9 cellular contexts compared by ENCODE assay signal in the genomic region with DNA sequence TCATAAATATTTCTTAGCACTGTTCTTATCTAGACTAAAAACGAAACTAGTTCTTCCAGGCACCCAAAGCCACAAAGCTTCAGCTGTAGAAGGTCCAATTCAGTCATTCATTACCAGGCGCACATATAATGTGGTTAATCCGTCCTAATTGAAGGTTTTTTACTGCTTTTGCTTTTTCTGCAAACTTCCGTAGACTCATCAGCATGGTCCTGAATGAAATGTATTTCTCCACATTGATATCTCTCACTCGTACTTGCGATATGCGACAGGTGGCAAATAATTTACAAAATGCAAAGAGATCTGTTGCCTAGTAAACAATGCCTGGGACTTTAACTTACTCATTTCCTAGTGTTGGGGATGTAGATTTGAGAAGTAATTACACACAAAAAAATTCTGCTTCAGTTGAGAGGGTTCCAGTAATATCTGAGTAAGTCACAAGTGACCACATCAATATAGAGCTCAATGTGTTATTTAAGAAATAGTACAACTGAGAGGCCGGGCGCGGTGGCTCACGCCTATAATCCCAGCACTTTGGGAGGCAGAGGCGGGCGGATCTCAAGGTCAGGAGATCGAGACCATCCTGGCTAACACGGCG.
DNase-seq lines count a peak whose midpoint lies in the region; ATAC-seq and TF ChIP-seq lines count a peak whose summit lies in the region.
"Had no signal": no experiment of that assay in that cellular context is flagged by ENCODE, and none has a peak within 500 bp of the region (broad histone marks: within the 10 kb centered on the region; RNA-seq: fewer than 3 reads in every experiment).

No MANE protein-coding gene starts in this region.

- no peaks in the 10 kb centered on the region for H3K27me3 Mint-ChIP-seq in glutamatergic neuron (ENCODE audit: unreplicated experiment)

- DNase-seq in right lobe of liver (no peak), NCI-H1048 (lab: John Stamatoyannopoulos, UW) (no peak), glutamatergic neuron (no peak), LoVo (ENCODE audit: low spot score) (no peak), AG20443 (ENCODE audit: low spot score) (no peak)

- intact Hi-C loops in right lobe of liver (cut with DNase I), result no loop called here

- H3K36me3 Mint-ChIP-seq in glutamatergic neuron (ENCODE audit: unreplicated experiment), result no peaks in the 10 kb centered on the region

- H3K27me3 ChIP-seq in OCI-LY1 (ENCODE audit: insufficient read depth, low read length), result no peaks in the 10 kb centered on the region
- H3K27me3 ChIP-seq in right lobe of liver, result no peaks in the 10 kb centered on the region

- no peak for TF ChIP-seq CTCF in OCI-LY1 (IDR thresholded peaks at IDR 0.05; ENCODE audit: low read length)
- no peak for TF ChIP-seq CTCF in right lobe of liver (IDR thresholded peaks at IDR 0.05)
- no peak for TF ChIP-seq CTCF in glutamatergic neuron (IDR thresholded peaks at IDR 0.05; ENCODE audit: partially characterized antibody, unreplicated experiment)

- TF ChIP-seq POLR2A in right lobe of liver (IDR thresholded peaks at IDR 0.05), result no peak

- no peaks in the 10 kb centered on the region for H3K79me2 ChIP-seq in OCI-LY1 (ENCODE audit: insufficient read depth, low read length)

- no peaks in the 10 kb centered on the region for H3K9me2 ChIP-seq in OCI-LY1 (ENCODE audit: low read depth, low read length)

- peak overlapping the region; percentile 51 for H2AFZ ChIP-seq in OCI-LY1 (ENCODE audit: low read length)

- no peak overlapping the region for H3K27ac Mint-ChIP-seq in glutamatergic neuron (ENCODE audit: unreplicated experiment)

- peaks cover 58% of the 10 kb centered on the region for H3K4me1 ChIP-seq in OCI-LY1 (ENCODE audit: insufficient read depth, low read length, severe bottlenecking)
- H3K4me1 ChIP-seq in right lobe of liver, result no peaks in the 10 kb centered on the region

- no peaks in the 10 kb centered on the region for H4K20me1 ChIP-seq in OCI-LY1 (ENCODE audit: insufficient read depth, low read length)

- peak overlapping the region; percentile 49 for H3K4me3 ChIP-seq in OCI-LY1 (ENCODE audit: low read depth, low read length, poor library complexity, severe bottlenecking)
- peak overlapping the region in 2 of 3 donors; percentile 13 to 24 for H3K4me3 ChIP-seq in right lobe of liver

- no peaks in the 10 kb centered on the region for H3K9me3 Mint-ChIP-seq in glutamatergic neuron (ENCODE audit: unreplicated experiment)

- peak; percentile 43 for ATAC-seq in GM18861 (IDR thresholded peaks at IDR 0.05; ENCODE audit: unreplicated experiment)
- ATAC-seq in HG02642 (IDR thresholded peaks at IDR 0.05; ENCODE audit: poor library complexity, unreplicated experiment), result peak; percentile 62
- peak; percentile 39 to 59 (median 46) for ATAC-seq in right lobe of liver

- H3K4me2 ChIP-seq in OCI-LY1 (ENCODE audit: low read length), result peak overlapping the region; percentile 66

- H3K27ac ChIP-seq in OCI-LY1 (ENCODE audit: low read depth, low read length, poor library complexity, severe bottlenecking) (peak overlapping the region; percentile 67), right lobe of liver (peak overlapping the region in 2 of 3 donors; percentile 7 to 9)
- H3K27ac ChIP-seq: epithelial cell of prostate had no signal

- H3K9me3 ChIP-seq in OCI-LY1 (ENCODE audit: low read length), result no peaks in the 10 kb centered on the region
- H3K9me3 ChIP-seq in right lobe of liver, result no peaks in the 10 kb centered on the region

- peak overlapping the region; percentile 44; the same call in 1 of the 2 replicates for H3K9ac ChIP-seq in OCI-LY1 (ENCODE audit: low read length)

- no peaks in the 10 kb centered on the region for H3K4me1 Mint-ChIP-seq in glutamatergic neuron (ENCODE audit: low read depth, unreplicated experiment)

- peaks cover 7% of the 10 kb centered on the region; the same call in 1 of the 2 replicates for H3F3A ChIP-seq in OCI-LY1 (ENCODE audit: insufficient read depth, low read length)

- WGBS in right lobe of liver (ENCODE audit: insufficient coverage, low coverage, low lambda C conversion rate, missing lambda C conversion rate), result 56% methylated on average over 16 of the region's 16 CpGs

- H3K36me3 ChIP-seq in OCI-LY1 (ENCODE audit: insufficient read depth, low read length) (no peaks in the 10 kb centered on the region), right lobe of liver (no peaks in the 10 kb centered on the region)

- no peak overlapping the region for H3K4me3 Mint-ChIP-seq in glutamatergic neuron (ENCODE audit: unreplicated experiment)
